In the genomic region with DNA sequence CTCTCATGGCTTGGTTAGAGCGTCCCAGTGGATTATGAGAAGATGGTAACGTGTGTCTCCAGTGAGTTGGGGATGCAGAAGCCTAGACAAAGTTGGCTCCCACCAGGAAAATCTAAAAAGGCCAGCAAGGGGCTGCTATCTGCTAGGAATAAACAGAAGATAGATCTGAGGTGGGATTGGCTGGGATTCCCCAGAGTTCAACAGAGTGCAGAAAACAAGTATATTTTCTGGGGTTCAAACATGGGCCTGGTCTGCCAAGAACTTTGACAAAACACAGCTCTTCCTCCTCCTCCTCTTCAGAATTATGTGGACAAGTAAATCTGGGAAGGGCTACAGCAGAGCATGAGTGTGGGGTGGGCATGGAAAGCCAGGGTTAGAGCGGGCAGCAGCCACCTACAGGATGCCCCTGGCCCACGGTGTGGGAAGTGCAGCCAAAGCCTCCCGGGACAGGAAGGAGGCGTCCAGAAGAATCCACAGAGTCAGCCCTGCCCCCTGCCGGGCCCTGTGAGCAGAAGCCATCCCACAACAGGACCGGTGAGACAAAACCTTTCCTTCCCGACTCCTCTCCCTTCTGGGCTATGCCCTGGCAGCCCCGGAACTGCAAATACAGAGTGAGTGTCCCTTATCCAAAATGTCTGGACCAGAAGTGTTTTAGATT, we compare ENCODE assay signal across 8 cellular contexts.
DNase-seq lines count a peak whose midpoint lies in the region; ATAC-seq and TF ChIP-seq lines count a peak whose summit lies in the region.

No MANE protein-coding gene starts in this region.

- in situ Hi-C loops in GM13977 (cut with MboI; ENCODE audit: low pct_unique_long_range_greater_than_20kb, low sequenced_read_pairs, unreplicated experiment): no loop called here

- DNase-seq in GM13977 (ENCODE audit: low spot score): no peak
- DNase-seq in OCI-M1 (lab: John Stamatoyannopoulos, UW): peak; percentile 41
- DNase-seq in dermis blood vessel endothelial cell: peak; percentile 74
- DNase-seq in midbrain (lab: John Stamatoyannopoulos, UW): peak; percentile 14
- DNase-seq in NCI-H2227 (lab: John Stamatoyannopoulos, UW; ENCODE audit: unreplicated experiment): no peak
- no peak for DNase-seq in NCI-H524 treated with DMSO at 0.1 percent for 48 hours (lab: John Stamatoyannopoulos, UW)

- TF ChIP-seq CTCF in GM13977 (IDR thresholded peaks at IDR 0.05; ENCODE audit: extremely low read depth, insufficient read depth, missing control alignments): peak; percentile 62

- ATAC-seq in GM18858 (IDR thresholded peaks at IDR 0.05; ENCODE audit: unreplicated experiment): no peak
- no peak for ATAC-seq in HG03139 (IDR thresholded peaks at IDR 0.05; ENCODE audit: unreplicated experiment)

Comparison
In these comparisons a context has a peak if more than half of its experiments do, and no peak if none do; other contexts are left out.
1. DNase-seq: peak in OCI-M1 (single experiment), dermis blood vessel endothelial cell (single experiment) and midbrain (single experiment); none in GM13977 (single experiment), NCI-H2227 (single experiment) and NCI-H524 treated with DMSO at 0.1 percent for 48 hours (single experiment).